1 cellular context compared by ENCODE assay signal in the genomic region with DNA sequence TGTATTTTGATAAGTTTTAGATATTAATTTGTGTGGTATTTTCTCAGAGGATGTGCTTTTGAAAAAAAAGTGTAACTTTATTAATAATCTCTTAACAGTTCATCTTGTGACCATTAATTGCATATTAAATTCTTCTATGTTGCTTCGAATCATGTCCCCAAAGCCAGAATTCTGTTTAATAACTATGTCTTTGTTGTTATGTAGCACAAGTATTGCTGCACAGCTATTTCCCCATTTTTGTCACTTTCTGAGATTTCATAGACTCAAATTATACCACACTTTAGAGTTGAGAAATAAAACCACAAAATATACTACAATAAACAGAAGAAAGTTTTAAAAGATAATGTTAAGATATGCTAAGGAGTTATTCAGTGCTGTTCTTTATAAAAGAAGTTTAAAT.
TF ChIP-seq lines count a peak whose summit lies in the region.

No MANE protein-coding gene starts in this region.

TF ChIP-seq in SK-N-SH treated with all-trans-retinoic acid at 6 μM for 48 hours, 23 proteins besides CTCF, POLR2A, EP300 and RAD21 (continued from another document):
- TF ChIP-seq, protein P1, sequence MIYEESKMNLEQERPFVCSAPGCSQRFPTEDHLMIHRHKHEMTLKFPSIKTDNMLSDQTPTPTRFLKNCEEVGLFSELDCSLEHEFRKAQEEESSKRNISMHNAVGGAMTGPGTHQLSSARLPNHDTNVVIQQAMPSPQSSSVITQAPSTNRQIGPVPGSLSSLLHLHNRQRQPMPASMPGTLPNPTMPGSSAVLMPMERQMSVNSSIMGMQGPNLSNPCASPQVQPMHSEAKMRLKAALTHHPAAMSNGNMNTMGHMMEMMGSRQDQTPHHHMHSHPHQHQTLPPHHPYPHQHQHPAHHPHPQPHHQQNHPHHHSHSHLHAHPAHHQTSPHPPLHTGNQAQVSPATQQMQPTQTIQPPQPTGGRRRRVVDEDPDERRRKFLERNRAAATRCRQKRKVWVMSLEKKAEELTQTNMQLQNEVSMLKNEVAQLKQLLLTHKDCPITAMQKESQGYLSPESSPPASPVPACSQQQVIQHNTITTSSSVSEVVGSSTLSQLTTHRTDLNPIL (CRISPR knock-in tag; IDR thresholded peaks at IDR 0.05; ENCODE audit: low read depth), result no peak
- TF ChIP-seq ZFP3 (CRISPR knock-in tag; IDR thresholded peaks at IDR 0.05), result no peak
- no peak for TF ChIP-seq BACH2 (CRISPR knock-in tag; IDR thresholded peaks at IDR 0.05; ENCODE audit: borderline replicate concordance)
- TF ChIP-seq SNAI2 (CRISPR knock-in tag; IDR thresholded peaks at IDR 0.05), result no peak
- TF ChIP-seq, protein P2, sequence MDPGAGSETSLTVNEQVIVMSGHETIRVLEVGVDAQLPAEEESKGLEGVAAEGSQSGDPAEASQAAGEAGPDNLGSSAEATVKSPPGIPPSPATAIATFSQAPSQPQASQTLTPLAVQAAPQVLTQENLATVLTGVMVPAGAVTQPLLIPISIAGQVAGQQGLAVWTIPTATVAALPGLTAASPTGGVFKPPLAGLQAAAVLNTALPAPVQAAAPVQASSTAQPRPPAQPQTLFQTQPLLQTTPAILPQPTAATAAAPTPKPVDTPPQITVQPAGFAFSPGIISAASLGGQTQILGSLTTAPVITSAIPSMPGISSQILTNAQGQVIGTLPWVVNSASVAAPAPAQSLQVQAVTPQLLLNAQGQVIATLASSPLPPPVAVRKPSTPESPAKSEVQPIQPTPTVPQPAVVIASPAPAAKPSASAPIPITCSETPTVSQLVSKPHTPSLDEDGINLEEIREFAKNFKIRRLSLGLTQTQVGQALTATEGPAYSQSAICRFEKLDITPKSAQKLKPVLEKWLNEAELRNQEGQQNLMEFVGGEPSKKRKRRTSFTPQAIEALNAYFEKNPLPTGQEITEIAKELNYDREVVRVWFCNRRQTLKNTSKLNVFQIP (CRISPR knock-in tag; IDR thresholded peaks at IDR 0.05; ENCODE audit: borderline replicate concordance, low read depth), result no peak
- no peak for TF ChIP-seq ZNF8 (CRISPR knock-in tag; IDR thresholded peaks at IDR 0.05)
- no peak for TF ChIP-seq RARB (CRISPR knock-in tag; IDR thresholded peaks at IDR 0.05)
- TF ChIP-seq ZNF565 (CRISPR knock-in tag; conservative IDR thresholded peaks at IDR 0.05; ENCODE audit: low read depth), result no peak
- no peak for TF ChIP-seq ARNTL (CRISPR knock-in tag; IDR thresholded peaks at IDR 0.05; ENCODE audit: borderline replicate concordance, low read depth)
